In the genomic region with DNA sequence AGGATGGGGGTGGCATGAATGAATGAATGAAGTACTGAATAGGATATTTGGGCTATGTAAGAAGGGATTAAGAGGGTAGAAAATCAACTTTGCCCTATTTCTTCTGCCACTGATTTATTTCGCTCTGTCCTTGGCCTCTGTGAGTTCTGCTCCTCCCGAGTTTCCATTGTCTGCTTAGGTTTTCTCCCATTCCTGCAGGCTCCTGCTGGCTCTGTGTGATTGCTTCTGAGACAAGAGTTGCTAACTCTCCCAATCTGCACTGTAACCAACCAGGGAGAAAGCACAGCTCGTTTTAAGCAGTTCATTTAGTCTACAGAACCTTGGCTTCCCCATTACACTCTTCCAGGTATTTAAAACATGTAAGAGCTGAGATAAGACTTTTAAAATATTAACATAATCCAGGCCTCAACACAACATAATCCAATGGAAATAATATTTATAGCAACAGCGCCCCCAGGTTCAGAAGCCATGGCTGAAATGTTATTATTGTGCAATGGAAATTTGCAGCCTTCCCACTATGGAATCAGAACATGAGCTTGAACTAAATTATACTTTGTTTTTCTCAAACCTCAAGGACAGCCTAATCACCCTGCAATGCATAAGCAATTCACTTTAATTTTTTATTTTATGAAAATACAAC, we compare ENCODE assay signal across 20 cellular contexts.
A peak's percentile ranks its signal among the peaks of the same experiment; 100 is the strongest.
DNase-seq lines count a peak whose midpoint lies in the region; ATAC-seq and TF ChIP-seq lines count a peak whose summit lies in the region.
"Had no signal": no experiment of that assay in that cellular context is flagged by ENCODE, and none has a peak within 500 bp of the region (broad histone marks: within the 10 kb centered on the region; RNA-seq: fewer than 3 reads in every experiment).

No MANE protein-coding gene starts in this region.

- no peaks in the 10 kb centered on the region for H3K9me3 ChIP-seq in SK-N-SH
- H3K9me3 ChIP-seq: neutrophil, uterus had no signal

- intact Hi-C loops in sciatic nerve (cut with DNase I): no loop called here

- H3K27me3 ChIP-seq in H7 (ENCODE audit: control insufficient read depth, insufficient read depth, low read length): no peaks in the 10 kb centered on the region
- H3K27me3 ChIP-seq in SK-N-SH (ENCODE audit: insufficient read depth): no peaks in the 10 kb centered on the region; the same call in 1 of the 2 replicates
- H3K27me3 ChIP-seq: neutrophil, uterus had no signal

- ATAC-seq in sciatic nerve (peak; percentile 33), GM21619 (IDR thresholded peaks at IDR 0.05; ENCODE audit: unreplicated experiment) (no peak), GM21737 (IDR thresholded peaks at IDR 0.05; ENCODE audit: unreplicated experiment) (no peak)
- ATAC-seq: effector memory CD8-positive, alpha-beta T cell had no signal

- no peaks in the 10 kb centered on the region for H3K9me2 ChIP-seq in SK-N-SH

- DNase-seq in H7 (peak; percentile 52), SK-N-SH (no peak), fibroblast of mammary gland (ENCODE audit: low read depth) (no peak), sciatic nerve (ENCODE audit: low spot score) (no peak), NCI-H1048 (lab: John Stamatoyannopoulos, UW) (no peak)
- DNase-seq: activated CD4-positive, alpha-beta T cell treated with anti-CD3 and anti-CD28 coated beads for 4 hours; activated gamma-delta T cell; effector memory CD8-positive, alpha-beta T cell; EL; foreskin fibroblast; H9; left cardiac atrium; NCI-H1105 treated with DMSO at 0.1 percent for 48 hours; NK-92 treated with Interleukin-12 subunit alpha and Interleukin-12 subunit beta, amount 100 ng/mL, for 24 hours; SW 1271 had no signal

- peaks cover 0 to 19% of the 10 kb centered on the region in 2 experiments; a peak in 2 of 4 replicates for H3K4me1 ChIP-seq in SK-N-SH (ENCODE audit: control insufficient read depth in 1 of 2, insufficient read depth in 2 of 2, low read depth in 1 of 2, low read length in 1 of 2)
- H3K4me1 ChIP-seq: uterus had no signal

- no peaks in the 10 kb centered on the region for H3K36me3 ChIP-seq in H7 (replicated peaks; ENCODE audit: control insufficient read depth, insufficient read depth, low read length)
- H3K36me3 ChIP-seq in SK-N-SH (replicated peaks in 1 of 2; ENCODE audit: control insufficient read depth in 1 of 2, insufficient read depth in 2 of 2, low read length in 1 of 2): no peaks in the 10 kb centered on the region
- H3K36me3 ChIP-seq: neutrophil, uterus had no signal

- CTCF ChIA-PET in SK-N-SH (lab: Yijun Ruan, JAX): interaction anchor here (0.6 to 3.8 kb wide), 16 partner anchors 8 to 805 kb away, joined by 3 to 18 read pairs (median 3); no protein-coding TSS in a partner anchor

- peak; percentile 55 for TF ChIP-seq RAD21 in SK-N-SH (IDR thresholded peaks at IDR 0.05; ENCODE audit: low read length)

- TF ChIP-seq EP300 in SK-N-SH (IDR thresholded peaks at IDR 0.05; ENCODE audit: borderline replicate concordance in 1 of 2, low read depth in 1 of 2, low read length in 1 of 2): no peak

- H4K20me1 ChIP-seq in SK-N-SH (ENCODE audit: insufficient read depth): no peaks in the 10 kb centered on the region

- WGBS in SK-N-SH (ENCODE audit: low lambda C conversion rate): 33% methylated on average over 4 of the region's 4 CpGs

- H3K27ac ChIP-seq in SK-N-SH (ENCODE audit: low read depth in 2 of 2, low read length in 1 of 2): peak overlapping the region in 1 of 2 experiments; percentile 34; a peak in 1 of 4 replicates
- H3K27ac ChIP-seq: neutrophil, RWPE1 had no signal

- no peak overlapping the region for H3K4me3 ChIP-seq in H7 (ENCODE audit: insufficient read depth, low read depth, low read length)
- no peak overlapping the region for H3K4me3 ChIP-seq in SK-N-SH (ENCODE audit: low read depth in 2 of 2, low read length in 1 of 2)
- no peak overlapping the region for H3K4me3 ChIP-seq in fibroblast of mammary gland (ENCODE audit: control insufficient read depth, low read depth, low read length)
- H3K4me3 ChIP-seq: uterus had no signal

- H3K4me2 ChIP-seq in SK-N-SH: no peak overlapping the region

- no peaks in the 10 kb centered on the region for H3F3A ChIP-seq in SK-N-SH (replicated peaks; ENCODE audit: insufficient read depth)

- no peak overlapping the region for H2AFZ ChIP-seq in SK-N-SH (ENCODE audit: low read depth)

- no peaks in the 10 kb centered on the region for H3K79me2 ChIP-seq in SK-N-SH (ENCODE audit: insufficient read depth)

- TF ChIP-seq CTCF in SK-N-SH (IDR thresholded peaks at IDR 0.05): peak; percentile 31; the same call in 1 of the 2 replicates
- TF ChIP-seq CTCF in fibroblast of mammary gland (conservative IDR thresholded peaks at IDR 0.05; ENCODE audit: control insufficient read depth, insufficient read depth, low read depth, low read length): peak; percentile 8

- no peak overlapping the region for H3K9ac ChIP-seq in SK-N-SH

- POLR2A ChIA-PET in SK-N-SH (lab: Yijun Ruan, JAX): no interaction called here

TF ChIP-seq in SK-N-SH, 30 proteins besides CTCF, POLR2A, EP300 and RAD21:
- TF ChIP-seq SMC3 (IDR thresholded peaks at IDR 0.05; ENCODE audit: low read depth, low read length): peak; percentile 9; the same call in 1 of the 2 replicates
- no peak for TF ChIP-seq ELF1 (IDR thresholded peaks at IDR 0.05)
